In the genomic region with DNA sequence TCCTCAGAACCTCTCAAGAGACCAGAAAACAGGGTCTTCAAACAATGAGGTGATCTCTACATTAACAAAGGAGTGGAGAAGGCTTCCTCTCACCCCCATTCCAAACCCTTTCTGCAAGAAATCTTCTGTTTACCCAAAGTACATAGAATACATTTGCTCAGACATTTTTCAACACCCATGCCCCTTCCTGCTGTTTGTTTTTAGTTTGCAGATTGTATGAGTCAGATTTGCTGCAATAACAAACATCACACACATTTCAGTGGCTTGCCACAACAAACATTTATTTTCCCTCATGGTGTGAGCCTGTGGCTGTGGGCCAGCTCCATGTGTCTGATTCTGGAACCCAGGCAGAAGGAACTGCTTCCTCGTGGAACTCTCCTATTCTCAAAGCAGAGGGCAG, we compare ENCODE assay signal across 23 cellular contexts.
"Had no signal": no experiment of that assay in that cellular context is flagged by ENCODE, and none has a peak within 500 bp of the region (broad histone marks: within the 10 kb centered on the region; RNA-seq: fewer than 3 reads in every experiment).

No MANE protein-coding gene starts in this region.

- H3K27me3 ChIP-seq: pancreas, uterus had no signal

- H3K4me1 ChIP-seq: prostate gland had no signal

- H3K4me3 ChIP-seq: left lung, lower lobe of right lung, pancreas, prostate gland, sigmoid colon, spleen, suprapubic skin, thoracic aorta, tibial artery, uterus had no signal

- H3K27ac ChIP-seq: left lung, lower lobe of right lung, pancreas, prostate gland, sigmoid colon, spleen, suprapubic skin, thoracic aorta, tibial artery, uterus had no signal

- H3K9me3 ChIP-seq: lower lobe of right lung, pancreas, prostate gland, uterus had no signal

- DNase-seq: hippocampal formation; left colon; left lung; lower lobe of right lung; mammary epithelial cell; mesenchymal stem cell; naive thymus-derived CD8-positive, alpha-beta T cell; nucleus accumbens; pancreas; retina; right cardiac atrium; sigmoid colon; small intestine; spleen; stimulated activated CD4-positive, alpha-beta T cell treated with anti-CD3 and anti-CD28 coated beads, Interleukin-4, amount 100 ng/mL, for 24 hours; stimulated activated naive CD4-positive, alpha-beta T cell; tibial artery; uterus had no signal

- FAIRE-seq: keratinocyte, pancreas, small intestine had no signal

- ATAC-seq: left colon; left lung; lower lobe of right lung; naive thymus-derived CD8-positive, alpha-beta T cell; pancreas; right cardiac atrium; stimulated activated effector memory CD8-positive, alpha-beta T cell treated with anti-CD3 and anti-CD28 coated beads, Interleukin-12 subunit alpha, Interleukin-12 subunit beta, amount 100 ng/mL, for 72 hours had no signal

- H3K36me3 ChIP-seq: left lung, lower lobe of right lung, pancreas, prostate gland, sigmoid colon, spleen, suprapubic skin, thoracic aorta, tibial artery, uterus had no signal
